Comparison of ENCODE assay signal across 9 cellular contexts in genomic region chr7:3722396-3722846, GRCh38.
DNase-seq lines count a peak whose midpoint lies in the region; ATAC-seq, FAIRE-seq and TF ChIP-seq lines count a peak whose summit lies in the region.
"Had no signal": no experiment of that assay in that cellular context is flagged by ENCODE, and none has a peak within 500 bp of the region (broad histone marks: within the 10 kb centered on the region; RNA-seq: fewer than 3 reads in every experiment).

No MANE protein-coding gene starts in this region.

- no peak for FAIRE-seq in GM19239 (lab: Jason Lieb, UNC)

- intact Hi-C loops in Right ventricle myocardium inferior (cut with DNase I): no loop called here
- intact Hi-C loops in cardiac septum (cut with DNase I): no loop called here
- intact Hi-C loops in upper lobe of right lung (cut with DNase I): no loop called here

- H3K27me3 ChIP-seq in upper lobe of right lung: no peaks in the 10 kb centered on the region

- no peak overlapping the region for H3K4me3 ChIP-seq in upper lobe of right lung

- H3K4me1 Mint-ChIP-seq in activated T-cell treated with anti-CD3 and anti-CD28 coated beads, Interleukin-2, amount 50 U/mL, for 4 hours (ENCODE audit: low read depth): no peaks in the 10 kb centered on the region

- H3K27ac ChIP-seq in upper lobe of right lung: no peak overlapping the region

- H3K4me1 ChIP-seq in upper lobe of right lung: no peaks in the 10 kb centered on the region

- no peaks in the 10 kb centered on the region for H3K36me3 ChIP-seq in upper lobe of right lung

- no peak for DNase-seq in Right ventricle myocardium inferior (ENCODE audit: missing footprints)
- DNase-seq in cardiac septum (ENCODE audit: low spot score): no peak
- DNase-seq in activated T-cell treated with anti-CD3 and anti-CD28 coated beads, Interleukin-2, amount 50 U/mL, for 4 hours: peak; percentile 12
- DNase-seq in kidney tubule cell (ENCODE audit: low spot score): peak; percentile 16
- no peak for DNase-seq in upper lobe of right lung
- DNase-seq in COLO829 (ENCODE audit: low spot score): no peak
- DNase-seq in GM19239 (ENCODE audit: insufficient read length, low spot score): no peak
- DNase-seq: activated CD4-positive, CD25-positive, alpha-beta regulatory T cell treated with anti-CD3 and anti-CD28 coated beads, Interleukin-2, amount 50 U/mL, for 72 hours had no signal

- H3K4me3 Mint-ChIP-seq in activated T-cell treated with anti-CD3 and anti-CD28 coated beads, Interleukin-2, amount 50 U/mL, for 4 hours: no peak overlapping the region

- no peaks in the 10 kb centered on the region for H3K9me3 ChIP-seq in upper lobe of right lung

- no peaks in the 10 kb centered on the region for H3K9me3 Mint-ChIP-seq in activated T-cell treated with anti-CD3 and anti-CD28 coated beads, Interleukin-2, amount 50 U/mL, for 4 hours

- peaks cover 2% of the 10 kb centered on the region for H3K27me3 Mint-ChIP-seq in activated T-cell treated with anti-CD3 and anti-CD28 coated beads, Interleukin-2, amount 50 U/mL, for 4 hours (ENCODE audit: low read depth)

- H3K36me3 Mint-ChIP-seq in activated T-cell treated with anti-CD3 and anti-CD28 coated beads, Interleukin-2, amount 50 U/mL, for 4 hours (ENCODE audit: insufficient read depth): no peaks in the 10 kb centered on the region

- ATAC-seq in Right ventricle myocardium inferior (peak; percentile 16), upper lobe of right lung (peak; percentile 26), HG03045 (IDR thresholded peaks at IDR 0.05; ENCODE audit: unreplicated experiment) (no peak)
- peak; percentile 56 to 75 for ATAC-seq in activated T-cell treated with anti-CD3 and anti-CD28 coated beads, Interleukin-2, amount 50 U/mL, for 4 hours

- peak; percentile 10 for TF ChIP-seq CTCF in upper lobe of right lung (IDR thresholded peaks at IDR 0.05)

Comparison
In these comparisons a context has a peak if more than half of its experiments do, and no peak if none do; other contexts are left out.
1. DNase-seq: peak in activated T-cell treated with anti-CD3 and anti-CD28 coated beads, Interleukin-2, amount 50 U/mL, for 4 hours (single experiment) and kidney tubule cell (single experiment); none in Right ventricle myocardium inferior (single experiment), cardiac septum (single experiment), upper lobe of right lung (single experiment), COLO829 (single experiment) and GM19239 (single experiment).